In genomic region chr9:128656416-128657343, GRCh38 we compare ENCODE assay signal across 8 cellular contexts. TPM values are rescaled to one million over a fixed set of nuclear protein-coding genes. Genes with fewer than 3 reads are reported as not detected.
DNase-seq lines count a peak whose midpoint lies in the region; ATAC-seq and TF ChIP-seq lines count a peak whose summit lies in the region.

Gene DYNC2I2, minus strand, starts transcription at chr9:128656847. Its CDS starts 121 bp downstream, at chr9:128656726.

- peak within 1 kb of the TSS; percentile 92 to 100 (median 98) for H3K27ac ChIP-seq in spleen

- peak; percentile 40 for DNase-seq in AG04449 (ENCODE audit: low read depth, low spot score)
- DNase-seq in NCI-H345 (lab: John Stamatoyannopoulos, UW), result peak; percentile 95
- DNase-seq in activated B cell treated with CpG ODN at 0.5 μM for 24 hours, result peak; percentile 80
- peak; percentile 95 to 96 for DNase-seq in cardiac fibroblast (ENCODE audit: low read depth in 2 of 2)
- DNase-seq in inferior parietal cortex (ENCODE audit: extremely low spot score), result peak; percentile 95
- peak; percentile 98 for DNase-seq in spleen

- 0 to 1% (median 1%) methylated on average over 54 to 86 of the region's 86 CpGs for WGBS in spleen, 5 donors

- peak in 1 of 3 donors; percentile 61 for TF ChIP-seq POLR2A in spleen (IDR thresholded peaks at IDR 0.05)

- H3K4me3 ChIP-seq in AG04449 (ENCODE audit: low read depth, low read length) (peak within 1 kb of the TSS; percentile 70), cardiac fibroblast (replicated peaks in 1 of 2; ENCODE audit: low read depth in 2 of 2, low read length in 2 of 2) (peak within 1 kb of the TSS; percentile 64), spleen (peak within 1 kb of the TSS; percentile 68 to 92 (median 80))

- H3K4me3 Mint-ChIP-seq in activated B cell treated with CpG ODN at 0.5 μM for 24 hours, result peak within 1 kb of the TSS; percentile 92

- H3K36me3 ChIP-seq in spleen, result no peaks in the 10 kb centered on the region

- H3K4me1 Mint-ChIP-seq in activated B cell treated with CpG ODN at 0.5 μM for 24 hours, result peaks cover 18% of the 10 kb centered on the region

- TF ChIP-seq CTCF in AG04449 (IDR thresholded peaks at IDR 0.05; ENCODE audit: insufficient read depth, low read length, missing control alignments) (no peak), activated B cell treated with CpG ODN at 0.5 μM for 24 hours (IDR thresholded peaks at IDR 0.05) (no peak), cardiac fibroblast (IDR thresholded peaks at IDR 0.05; ENCODE audit: low read depth, low read length) (no peak), spleen (IDR thresholded peaks at IDR 0.05 in 8 of 11, conservative IDR thresholded peaks at IDR 0.05 in 3 of 11) (peak in 4 of 11 experiments; percentile 5 to 36 (median 24))

- peaks cover 0 to 21% (median 15%) of the 10 kb centered on the region in 6 donors for H3K4me1 ChIP-seq in spleen

- CTCF ChIA-PET in AG04449 (lab: Yijun Ruan, JAX) (interaction anchor here (0.9 to 2.0 kb wide), 3 partner anchors 21 to 162 kb away, joined by 4 read pairs; partner anchors contain the start of genes ENDOG and PKN3), activated B cell treated with CpG ODN at 0.5 μM for 24 hours (lab: Charles Lee) (no interaction called here)

- H3K27me3 Mint-ChIP-seq in activated B cell treated with CpG ODN at 0.5 μM for 24 hours, result no peaks in the 10 kb centered on the region

- H3K9me3 ChIP-seq in spleen, result no peaks in the 10 kb centered on the region

- peaks cover 4% of the 10 kb centered on the region for H3K36me3 Mint-ChIP-seq in activated B cell treated with CpG ODN at 0.5 μM for 24 hours (ENCODE audit: low read depth)

- POLR2A ChIA-PET in AG04449 (lab: Yijun Ruan, JAX), result interaction anchor here (0.5 to 0.8 kb wide), 2 partner anchors 32 to 103 kb away, joined by 3 read pairs; partner anchors contain the start of gene SET
- POLR2A ChIA-PET in activated B cell treated with CpG ODN at 0.5 μM for 24 hours (lab: Charles Lee), result interaction anchor here (0.5 to 2.3 kb wide), 16 partner anchors 13 to 439 kb away, joined by 3 to 16 read pairs (median 6); partner anchors contain the start of genes ENDOG, SET and ZDHHC12

- ATAC-seq in GM18873 (IDR thresholded peaks at IDR 0.05; ENCODE audit: low FRiP score, unreplicated experiment), result peak; percentile 70
- ATAC-seq in HG03159 (IDR thresholded peaks at IDR 0.05; ENCODE audit: unreplicated experiment), result peak; percentile 74
- ATAC-seq in activated B cell treated with CpG ODN at 0.5 μM for 24 hours (ENCODE audit: low read depth), result peak; percentile 73

- H3K9me3 Mint-ChIP-seq in activated B cell treated with CpG ODN at 0.5 μM for 24 hours, result no peaks in the 10 kb centered on the region

- intact Hi-C loops in activated B cell treated with CpG ODN at 0.5 μM for 24 hours (cut with micrococcal nuclease) (loop anchor here (1.0 to 5.0 kb wide), 9 partner anchors 13 to 334 kb away; partner anchors contain the start of genes COQ4, KYAT1, LRRC8A and PKN3), spleen (cut with DNase I; ENCODE audit: low total_unique reads) (no loop called here)

- peak within 1 kb of the TSS; percentile 99 for H3K27ac Mint-ChIP-seq in activated B cell treated with CpG ODN at 0.5 μM for 24 hours

- no peaks in the 10 kb centered on the region for H3K27me3 ChIP-seq in spleen (replicated peaks in 1 of 7)

RNA-seq across cellular contexts. Expression of gene DYNC2I2, which starts in this region (rescaled TPM):
- total RNA-seq in activated B cell treated with CpG ODN at 0.5 μM for 24 hours (58.0 and 60.2 TPM in 2 replicates), spleen (10 to 100 TPM; 19.0 to 38.0 (median 25.8) TPM)
- 10 to 100 TPM; 40.6 to 61.6 (median 53.8) TPM for polyA plus RNA-seq in spleen

Comparison
In these comparisons a context has a peak if more than half of its experiments do, and no peak if none do; other contexts are left out.
1. Peak in every context shown above with its lines: DNase-seq, ATAC-seq, H3K4me3 ChIP-seq and H3K27ac ChIP-seq.
2. DNase-seq: peak in every context shown above with its lines; median percentile 98 in spleen; 96 in cardiac fibroblast; 95 in NCI-H345; 95 in inferior parietal cortex; 80 in activated B cell treated with CpG ODN at 0.5 μM for 24 hours; 40 in AG04449.